Comparison of ENCODE assay signal across 29 cellular contexts in the genomic region with DNA sequence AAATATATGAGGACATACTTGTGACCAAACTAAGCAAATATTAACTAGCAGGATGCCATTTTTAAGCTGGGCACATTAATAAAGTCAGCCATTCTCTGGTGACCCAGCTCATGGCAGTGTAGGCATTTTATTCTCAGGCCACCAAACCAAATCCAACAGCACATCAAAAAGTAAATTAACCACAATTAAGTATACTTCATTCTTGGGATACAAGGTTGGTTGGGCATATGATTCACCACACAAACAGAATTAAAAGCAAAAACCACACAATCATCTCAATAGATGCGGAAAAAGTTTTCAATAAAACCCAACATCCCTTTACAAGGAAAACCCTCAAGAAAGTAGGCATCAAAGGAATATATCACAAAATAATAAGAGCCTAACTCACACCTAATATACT.
"Had no signal": no experiment of that assay in that cellular context is flagged by ENCODE, and none has a peak within 500 bp of the region (broad histone marks: within the 10 kb centered on the region; RNA-seq: fewer than 3 reads in every experiment).

No MANE protein-coding gene starts in this region.

- H3K9me3 ChIP-seq: neutrophil, testis, thyroid gland had no signal

- H3K36me3 ChIP-seq: left ventricle myocardium inferior, neural progenitor cell, neutrophil, right atrium auricular region, right lobe of liver, stomach, thyroid gland, transverse colon, upper lobe of left lung, vagina had no signal

- ATAC-seq: left colon; natural killer cell; psoas muscle; right lobe of liver; stimulated activated naive B cell treated with anti-CD40 and anti-IgM and Interleukin-4, amounts not matched to agents 10 μg/mL and 1 μg/mL and 100 μg/mL, for 72 hours; stimulated activated naive CD8-positive, alpha-beta T cell treated with anti-CD3 and anti-CD28 coated beads, Interleukin-15, Interleukin-2, amounts not matched to agents 100 U/mL and 50 U/mL, for 24 hours had no signal

- H3K4me1 ChIP-seq: neural progenitor cell, parathyroid adenoma, psoas muscle, right atrium auricular region, stomach, testis, vagina had no signal

- H3K27ac ChIP-seq: hepatocyte, left ventricle myocardium inferior, neural progenitor cell, neutrophil, parathyroid adenoma, psoas muscle, right atrium auricular region, right lobe of liver, skin epidermis, stomach, testis, thyroid gland, transverse colon, upper lobe of left lung, vagina had no signal

- H3K4me3 ChIP-seq: hepatocyte, left ventricle myocardium inferior, lung, neural progenitor cell, psoas muscle, right atrium auricular region, right lobe of liver, skin epidermis, stomach, testis, thyroid gland, transverse colon, upper lobe of left lung, vagina had no signal

- H3K27me3 ChIP-seq: hepatocyte, neural progenitor cell, neutrophil, right atrium auricular region, right lobe of liver, stomach, testis, thyroid gland, transverse colon, upper lobe of left lung, vagina had no signal

- H3K4me2 ChIP-seq: hepatocyte, neural progenitor cell had no signal

- DNase-seq: kidney glomerular epithelial cell; left colon; left ventricle myocardium inferior; mesendoderm; naive B cell; natural killer cell; nephron progenitor cell; occipital lobe; psoas muscle; right lobe of liver; stimulated activated CD4-positive, alpha-beta T cell treated with anti-CD3 and anti-CD28 coated beads, Interleukin-12 subunit alpha, Interleukin-12 subunit beta, amount 100 ng/mL, for 4 hours; stimulated activated CD4-positive, alpha-beta T cell treated with anti-CD3 and anti-CD28 coated beads, Interleukin-15, amount 100 ng/mL, for 24 hours; stimulated activated CD4-positive, alpha-beta T cell treated with anti-CD3 and anti-CD28 coated beads, Interleukin-2, amount 100 ng/mL, for 24 hours; stimulated activated CD4-positive, alpha-beta T cell treated with anti-CD3 and anti-CD28 coated beads, Interleukin-4, amount 100 ng/mL, for 1 hour; stimulated activated naive B cell treated with anti-CD40 and anti-IgM and Interleukin-4, amounts not matched to agents 10 μg/mL and 1 μg/mL and 100 μg/mL, for 72 hours; stimulated activated naive CD8-positive, alpha-beta T cell treated with anti-CD3 and anti-CD28 coated beads, Interleukin-15, Interleukin-2, amounts not matched to agents 100 U/mL and 50 U/mL, for 24 hours; stomach; testis; thyroid gland; transverse colon; upper lobe of left lung had no signal

- H2AFZ ChIP-seq: hepatocyte, neural progenitor cell, parathyroid adenoma had no signal
